ENCODE assay signal across 22 cellular contexts in genomic region chr3:148512648-148513047, GRCh38.
"Had no signal": no experiment of that assay in that cellular context is flagged by ENCODE, and none has a peak within 500 bp of the region (broad histone marks: within the 10 kb centered on the region; RNA-seq: fewer than 3 reads in every experiment).

No MANE protein-coding gene starts in this region.

- H3K4me3 ChIP-seq: body of pancreas, colonic mucosa, gastrocnemius medialis, heart left ventricle, prostate gland, testis had no signal

- H3K27ac ChIP-seq: body of pancreas, colonic mucosa, gastrocnemius medialis, heart left ventricle, prostate gland, testis, WERI-Rb-1 had no signal

- ATAC-seq: body of pancreas; gastrocnemius medialis; heart left ventricle; left ventricle myocardium superior; right cardiac atrium; stimulated activated naive CD8-positive, alpha-beta T cell treated with anti-CD3 and anti-CD28 coated beads, Interleukin-15, amount 100 ng/mL, for 72 hours had no signal

- H3K4me1 ChIP-seq: body of pancreas, colonic mucosa, gastrocnemius medialis, heart left ventricle, prostate gland, testis had no signal

- H3K9me3 ChIP-seq: body of pancreas, colonic mucosa, gastrocnemius medialis, heart left ventricle, prostate gland, testis had no signal

- H3K27me3 ChIP-seq: body of pancreas, colonic mucosa, gastrocnemius medialis, heart left ventricle, testis had no signal

- DNase-seq: activated CD4-positive, alpha-beta T cell treated with anti-CD3 and anti-CD28 coated beads for 1 hour; activated CD4-positive, alpha-beta T cell treated with anti-CD3 and anti-CD28 coated beads, Interleukin-2, amount 50 U/mL, for 48 hours; activated gamma-delta T cell treated with Interleukin-2 at 50 U/mL for 16 hours; activated T-cell treated with anti-CD3 and anti-CD28 coated beads for 4 hours; amniotic stem cell; body of pancreas; central memory CD4-positive, alpha-beta T cell; colonic mucosa; endodermal cell; erythroblast; gastrocnemius medialis; left ventricle myocardium superior; right cardiac atrium; small intestine; stimulated activated CD4-positive, alpha-beta T cell treated with anti-CD3 and anti-CD28 coated beads, Interleukin-15, amount 100 ng/mL, for 24 hours; stimulated activated CD4-positive, alpha-beta T cell treated with anti-CD3 and anti-CD28 coated beads, Interleukin-4, amount 100 ng/mL, for 1 hour; stimulated activated naive CD8-positive, alpha-beta T cell treated with anti-CD3 and anti-CD28 coated beads, Interleukin-15, amount 100 ng/mL, for 72 hours; SW 1271; testis had no signal

- H3K36me3 ChIP-seq: colonic mucosa, gastrocnemius medialis, heart left ventricle, prostate gland, WERI-Rb-1 had no signal
